ENCODE assay signal across 14 cellular contexts in the genomic region with DNA sequence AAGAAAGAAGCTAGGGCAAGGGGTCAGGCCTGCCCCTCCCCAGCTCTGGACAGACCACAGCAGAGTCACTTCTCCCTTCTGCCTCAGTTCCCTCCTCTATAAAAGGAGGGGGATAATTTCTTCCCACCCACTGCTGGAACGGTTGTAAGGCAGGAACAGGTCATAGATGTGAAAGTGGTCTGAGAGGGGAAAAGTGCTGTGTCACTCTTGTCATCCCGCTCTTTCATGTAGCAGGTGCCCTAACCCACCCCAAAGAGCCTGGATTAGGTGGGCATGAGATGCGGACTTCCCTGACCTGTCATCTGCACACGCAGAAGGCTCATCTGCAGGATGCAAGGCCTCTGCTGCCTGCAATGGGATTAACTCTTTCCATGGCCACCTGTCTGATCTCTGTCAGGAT.
A peak's percentile ranks its signal among the peaks of the same experiment; 100 is the strongest.
DNase-seq lines count a peak whose midpoint lies in the region; ATAC-seq and TF ChIP-seq lines count a peak whose summit lies in the region.
"Had no signal": no experiment of that assay in that cellular context is flagged by ENCODE, and none has a peak within 500 bp of the region (broad histone marks: within the 10 kb centered on the region; RNA-seq: fewer than 3 reads in every experiment).

No MANE protein-coding gene starts in this region.

- H3K18ac ChIP-seq in IMR-90 (ENCODE audit: low read depth, low read length) (no peak overlapping the region), neuronal stem cell (ENCODE audit: low read length) (no peak overlapping the region)

- H3K79me1 ChIP-seq in IMR-90 (ENCODE audit: low read depth in 1 of 2, low read length in 2 of 2) (no peaks in the 10 kb centered on the region), neuronal stem cell (ENCODE audit: low read depth, low read length) (no peaks in the 10 kb centered on the region)

- H2AFZ ChIP-seq in IMR-90 (replicated peaks; ENCODE audit: low read length, poor library complexity), result no peak overlapping the region
- H2AFZ ChIP-seq in OCI-LY7 (ENCODE audit: low read length), result no peak overlapping the region
- no peak overlapping the region for H2AFZ ChIP-seq in neuronal stem cell (ENCODE audit: low read length)

- no peaks in the 10 kb centered on the region for H3K79me2 ChIP-seq in OCI-LY7 (ENCODE audit: insufficient read depth, low read depth, low read length)

- H3K27ac ChIP-seq in IMR-90 (ENCODE audit: insufficient read depth, low read length), result no peak overlapping the region
- no peak overlapping the region for H3K27ac ChIP-seq in OCI-LY7 (ENCODE audit: low read depth, low read length, poor library complexity, severe bottlenecking)
- H3K27ac ChIP-seq in neuronal stem cell (replicated peaks; ENCODE audit: low read length), result no peak overlapping the region
- H3K27ac ChIP-seq in ascending aorta, result no peak overlapping the region
- H3K27ac ChIP-seq: BLaER1 had no signal

- H3K23ac ChIP-seq in IMR-90 (ENCODE audit: low read depth, low read length), result no peak overlapping the region
- H3K23ac ChIP-seq in neuronal stem cell (ENCODE audit: low read depth, low read length, poor library complexity), result no peak overlapping the region

- no peak overlapping the region for H4K8ac ChIP-seq in IMR-90 (ENCODE audit: low read depth in 2 of 2, low read length in 2 of 2)
- H4K8ac ChIP-seq in neuronal stem cell (ENCODE audit: low read depth, low read length), result no peak overlapping the region

- no peak overlapping the region for H2BK12ac ChIP-seq in neuronal stem cell (ENCODE audit: low read length)

- H3K9ac ChIP-seq in IMR-90 (ENCODE audit: low read depth, low read length) (no peak overlapping the region), neuronal stem cell (ENCODE audit: low read depth, low read length, poor library complexity) (peak overlapping the region; percentile 18)
- H3K9ac ChIP-seq: BLaER1 had no signal

- BruUV-seq in IMR-90 (replicated peaks; lab: Mats Ljungman, UMichigan) (no TSS peak), OCI-LY7 (replicated peaks; lab: Mats Ljungman, UMichigan) (no TSS peak)

- no peak for ATAC-seq in IMR-90 (ENCODE audit: low read depth)
- no peak for ATAC-seq in HG03175 (IDR thresholded peaks at IDR 0.05; ENCODE audit: unreplicated experiment)
- ATAC-seq in activated CD4-positive, alpha-beta T cell treated with anti-CD3 and anti-CD28 coated beads for 36 hours, result no peak

- POLR2A ChIA-PET in IMR-90 (lab: Charles Lee; ENCODE audit: unreplicated experiment) (no interaction called here), OCI-LY7 (lab: Charles Lee) (no interaction called here)
- POLR2A ChIA-PET in activated CD4-positive, alpha-beta T cell treated with anti-CD3 and anti-CD28 coated beads for 36 hours (lab: Charles Lee), result no interaction called here

- no peaks in the 10 kb centered on the region for H3K9me3 ChIP-seq in IMR-90 (ENCODE audit: control insufficient read depth, insufficient read depth, low read length)
- no peaks in the 10 kb centered on the region for H3K9me3 ChIP-seq in OCI-LY7 (ENCODE audit: low read length)
- H3K9me3 ChIP-seq in neuronal stem cell (replicated peaks in 1 of 2; ENCODE audit: control insufficient read depth in 2 of 2, insufficient read depth in 1 of 2, low read depth in 1 of 2, low read length in 2 of 2), result no peaks in the 10 kb centered on the region
- no peaks in the 10 kb centered on the region for H3K9me3 ChIP-seq in ascending aorta
- H3K9me3 ChIP-seq: BLaER1, Caco-2 had no signal

- H3K4me3 Mint-ChIP-seq in dendritic cell treated with granulocyte-macrophage colony-stimulating factor and Interleukin-4, amounts not matched to agents 40 ng/mL and 50 ng/mL, for 4 days, result no peak overlapping the region
- H3K4me3 Mint-ChIP-seq in activated CD4-positive, alpha-beta T cell treated with anti-CD3 and anti-CD28 coated beads for 36 hours, result no peak overlapping the region
- H3K4me3 Mint-ChIP-seq: CD8-positive, alpha-beta memory T cell had no signal

- intact Hi-C loops in IMR-90 (cut with micrococcal nuclease) (no loop called here), OCI-LY7 (cut with micrococcal nuclease; ENCODE audit: unreplicated experiment) (no loop called here), ascending aorta (cut with DNase I) (no loop called here)
- intact Hi-C loops in dendritic cell treated with granulocyte-macrophage colony-stimulating factor and Interleukin-4, amounts not matched to agents 40 ng/mL and 50 ng/mL, for 4 days (cut with micrococcal nuclease), result no loop called here
- intact Hi-C loops in activated CD4-positive, alpha-beta T cell treated with anti-CD3 and anti-CD28 coated beads for 36 hours (cut with DNase I, micrococcal nuclease), result no loop called here

- H3K4me3 ChIP-seq in IMR-90 (ENCODE audit: insufficient read depth, low read depth, low read length) (no peak overlapping the region), OCI-LY7 (ENCODE audit: low read depth, low read length, poor library complexity, severe bottlenecking) (no peak overlapping the region), neuronal stem cell (ENCODE audit: low read length in 2 of 2) (no peak overlapping the region), ascending aorta (no peak overlapping the region)
- H3K4me3 ChIP-seq: BLaER1 had no signal

- H4K20me1 ChIP-seq in IMR-90 (ENCODE audit: insufficient read depth, low read length) (no peaks in the 10 kb centered on the region), OCI-LY7 (ENCODE audit: insufficient read depth, low read length) (no peaks in the 10 kb centered on the region)
- H4K20me1 ChIP-seq: BLaER1 had no signal

- dilution Hi-C loops in IMR-90 (cut with HindIII; ENCODE audit: low sequenced_read_pairs, unreplicated experiment), result no loop called here

- H3K4me1 ChIP-seq in IMR-90 (ENCODE audit: control insufficient read depth, insufficient read depth, low read length), result no peaks in the 10 kb centered on the region
- H3K4me1 ChIP-seq in OCI-LY7 (ENCODE audit: insufficient read depth, low read length, poor library complexity, severe bottlenecking), result no peaks in the 10 kb centered on the region
- peaks cover 0 to 1% of the 10 kb centered on the region in 2 donors for H3K4me1 ChIP-seq in neuronal stem cell (ENCODE audit: control insufficient read depth in 2 of 2, insufficient read depth in 1 of 2, low read depth in 1 of 2, low read length in 2 of 2)
- no peaks in the 10 kb centered on the region for H3K4me1 ChIP-seq in ascending aorta
- H3K4me1 ChIP-seq: Caco-2 had no signal

- H2BK5ac ChIP-seq in IMR-90 (ENCODE audit: low read depth, low read length, poor library complexity, severe bottlenecking) (no peak overlapping the region), neuronal stem cell (ENCODE audit: low read length) (no peak overlapping the region)

- no peaks in the 10 kb centered on the region for H3K36me3 ChIP-seq in IMR-90 (ENCODE audit: control insufficient read depth, insufficient read depth, low read length)
- no peaks in the 10 kb centered on the region for H3K36me3 ChIP-seq in OCI-LY7 (ENCODE audit: insufficient read depth, low read length)
- H3K36me3 ChIP-seq in neuronal stem cell (replicated peaks in 1 of 2; ENCODE audit: control insufficient read depth in 2 of 2, insufficient read depth in 2 of 2, low read length in 2 of 2), result no peaks in the 10 kb centered on the region
- no peaks in the 10 kb centered on the region for H3K36me3 ChIP-seq in ascending aorta
- H3K36me3 ChIP-seq: BLaER1 had no signal

- DNase-seq in IMR-90, result no peak
- DNase-seq in OCI-LY7 (ENCODE audit: low spot score), result no peak
- DNase-seq in neuronal stem cell (ENCODE audit: low spot score), result no peak
- no peak for DNase-seq in ascending aorta (ENCODE audit: low spot score in 2 of 2)
- no peak for DNase-seq in activated CD4-positive, alpha-beta T cell treated with anti-CD3 and anti-CD28 coated beads for 36 hours
- DNase-seq: AML-193; Caco-2; CD8-positive, alpha-beta memory T cell; DND-41; GDM1; HCEC 1CT had no signal

- H2BK120ac ChIP-seq in IMR-90 (ENCODE audit: low read depth, low read length) (no peak overlapping the region), neuronal stem cell (ENCODE audit: low read depth, low read length) (no peak overlapping the region)

- H2AK9ac ChIP-seq in IMR-90 (replicated peaks; ENCODE audit: low read depth, low read length, poor library complexity), result no peak overlapping the region

- no CpG with 5 or more reads among the region's 4 CpGs for WGBS in IMR-90 (ENCODE audit: extremely low coverage in 2 of 2, insufficient read length in 1 of 2), 2 experiments
- no CpG with 5 or more reads among the region's 4 CpGs for WGBS in neuronal stem cell (ENCODE audit: extremely low coverage in 2 of 2, insufficient read length in 2 of 2, insufficient replicate concordance in 1 of 2), 2 donors

- CTCF ChIA-PET in IMR-90 (lab: Yijun Ruan, JAX), result no interaction called here
- CTCF ChIA-PET in OCI-LY7 (lab: Charles Lee; ENCODE audit: unreplicated experiment), result no interaction called here
- CTCF ChIA-PET in activated CD4-positive, alpha-beta T cell treated with anti-CD3 and anti-CD28 coated beads for 36 hours (lab: Charles Lee), result interaction anchor here (0.7 to 0.8 kb wide), 2 partner anchors 39 to 127 kb away, joined by 3 read pairs; no protein-coding TSS in a partner anchor

- H3K36me3 Mint-ChIP-seq in dendritic cell treated with granulocyte-macrophage colony-stimulating factor and Interleukin-4, amounts not matched to agents 40 ng/mL and 50 ng/mL, for 4 days (ENCODE audit: low read depth), result no peaks in the 10 kb centered on the region
- no peaks in the 10 kb centered on the region for H3K36me3 Mint-ChIP-seq in activated CD4-positive, alpha-beta T cell treated with anti-CD3 and anti-CD28 coated beads for 36 hours (ENCODE audit: low read depth)
- H3K36me3 Mint-ChIP-seq: CD8-positive, alpha-beta memory T cell had no signal

- no peaks in the 10 kb centered on the region for H3K9me3 Mint-ChIP-seq in dendritic cell treated with granulocyte-macrophage colony-stimulating factor and Interleukin-4, amounts not matched to agents 40 ng/mL and 50 ng/mL, for 4 days
- no peaks in the 10 kb centered on the region for H3K9me3 Mint-ChIP-seq in activated CD4-positive, alpha-beta T cell treated with anti-CD3 and anti-CD28 coated beads for 36 hours (ENCODE audit: low read depth)
- H3K9me3 Mint-ChIP-seq: CD8-positive, alpha-beta memory T cell had no signal

- in situ Hi-C loops in IMR-90 (cut with MboI; ENCODE audit: low sequenced_read_pairs), result no loop called here

- peak overlapping the region; percentile 38 for H3K27ac Mint-ChIP-seq in dendritic cell treated with granulocyte-macrophage colony-stimulating factor and Interleukin-4, amounts not matched to agents 40 ng/mL and 50 ng/mL, for 4 days
- H3K27ac Mint-ChIP-seq in activated CD4-positive, alpha-beta T cell treated with anti-CD3 and anti-CD28 coated beads for 36 hours, result no peak overlapping the region

- peaks cover 8% of the 10 kb centered on the region for H3K27me3 Mint-ChIP-seq in dendritic cell treated with granulocyte-macrophage colony-stimulating factor and Interleukin-4, amounts not matched to agents 40 ng/mL and 50 ng/mL, for 4 days
- no peaks in the 10 kb centered on the region for H3K27me3 Mint-ChIP-seq in activated CD4-positive, alpha-beta T cell treated with anti-CD3 and anti-CD28 coated beads for 36 hours

- TF ChIP-seq POLR2A in IMR-90 (IDR thresholded peaks at IDR 0.05; ENCODE audit: low read depth, low read length), result no peak

- H2BK20ac ChIP-seq in IMR-90 (ENCODE audit: low read depth, low read length), result no peak overlapping the region

- TF ChIP-seq CTCF in IMR-90 (conservative IDR thresholded peaks at IDR 0.05; ENCODE audit: low read depth, low read length) (no peak), OCI-LY7 (conservative IDR thresholded peaks at IDR 0.05; ENCODE audit: low read length) (peak; percentile 31), ascending aorta (IDR thresholded peaks at IDR 0.05) (no peak)

- H3K4ac ChIP-seq in IMR-90 (ENCODE audit: low read depth, low read length) (no peak overlapping the region), neuronal stem cell (ENCODE audit: low read length) (no peak overlapping the region)

- no peaks in the 10 kb centered on the region for H3K9me2 ChIP-seq in OCI-LY7 (ENCODE audit: insufficient read depth, low read length)

- H3K4me2 ChIP-seq in IMR-90 (ENCODE audit: low read depth, low read length) (no peak overlapping the region), OCI-LY7 (ENCODE audit: low read length) (no peak overlapping the region), neuronal stem cell (ENCODE audit: insufficient read depth, low read length, poor library complexity, severe bottlenecking) (no peak overlapping the region)

- H4K5ac ChIP-seq in IMR-90 (ENCODE audit: low read depth, low read length), result no peak overlapping the region

- peaks cover 62% of the 10 kb centered on the region for H3K4me1 Mint-ChIP-seq in dendritic cell treated with granulocyte-macrophage colony-stimulating factor and Interleukin-4, amounts not matched to agents 40 ng/mL and 50 ng/mL, for 4 days (ENCODE audit: low read depth)
- H3K4me1 Mint-ChIP-seq in activated CD4-positive, alpha-beta T cell treated with anti-CD3 and anti-CD28 coated beads for 36 hours, result no peaks in the 10 kb centered on the region

- H4K91ac ChIP-seq in IMR-90 (ENCODE audit: insufficient read depth, low read depth, low read length) (no peak overlapping the region), neuronal stem cell (ENCODE audit: low read depth, low read length, poor library complexity) (no peak overlapping the region)

- H3K56ac ChIP-seq in IMR-90 (ENCODE audit: extremely low read depth, insufficient read depth, low read length), result no peak overlapping the region

- H2BK15ac ChIP-seq in IMR-90 (ENCODE audit: low read depth, low read length) (no peak overlapping the region), neuronal stem cell (ENCODE audit: low read length) (no peak overlapping the region)

- H2AK5ac ChIP-seq in IMR-90 (ENCODE audit: low read depth, low read length), result no peak overlapping the region
- no peak overlapping the region for H2AK5ac ChIP-seq in neuronal stem cell (ENCODE audit: low read depth, low read length)

- no peak for TF ChIP-seq RAD21 in IMR-90 (IDR thresholded peaks at IDR 0.05; ENCODE audit: low read length)

- no peak overlapping the region for H3K14ac ChIP-seq in IMR-90 (replicated peaks; ENCODE audit: low read depth, low read length)
- H3K14ac ChIP-seq in neuronal stem cell (ENCODE audit: low read length), result no peak overlapping the region

- no peaks in the 10 kb centered on the region for H3K9me1 ChIP-seq in IMR-90 (ENCODE audit: insufficient read depth, low read length)

- H3K27me3 ChIP-seq in IMR-90 (ENCODE audit: control insufficient read depth, insufficient read depth, low read length) (peaks cover 2% of the 10 kb centered on the region; the same call in 1 of the 2 replicates), neuronal stem cell (ENCODE audit: control insufficient read depth in 3 of 3, insufficient read depth in 3 of 3, low read depth in 1 of 3, low read length in 3 of 3) (no peaks in the 10 kb centered on the region), ascending aorta (no peaks in the 10 kb centered on the region)
- H3K27me3 ChIP-seq: BLaER1 had no signal
